In genomic region chr3:72597043-72597442, GRCh38 we compare ENCODE assay signal across 22 cellular contexts.
A peak's percentile ranks its signal among the peaks of the same experiment; 100 is the strongest.
DNase-seq lines count a peak whose midpoint lies in the region; FAIRE-seq and TF ChIP-seq lines count a peak whose summit lies in the region.
"Had no signal": no experiment of that assay in that cellular context is flagged by ENCODE, and none has a peak within 500 bp of the region (broad histone marks: within the 10 kb centered on the region; RNA-seq: fewer than 3 reads in every experiment).

No MANE protein-coding gene starts in this region.

- H3K79me2 ChIP-seq in H1 (ENCODE audit: control insufficient read depth in 1 of 2, insufficient read depth in 2 of 2, low read length in 2 of 2) (no peaks in the 10 kb centered on the region), neural progenitor cell (ENCODE audit: low read depth) (no peaks in the 10 kb centered on the region)

- H2BK20ac ChIP-seq in H1 (ENCODE audit: low read length) = no peak overlapping the region

- no peak for TF ChIP-seq EP300 in H1 (IDR thresholded peaks at IDR 0.05; ENCODE audit: borderline replicate concordance in 1 of 2, low read depth in 2 of 2, low read length in 2 of 2)

- H2AK5ac ChIP-seq in H1 (ENCODE audit: low read depth, low read length) = peak overlapping the region; percentile 82; the same call in 1 of the 2 replicates

- H3K4me1 ChIP-seq in BLaER1 = peaks cover 59% of the 10 kb centered on the region
- peaks cover 3 to 10% (median 4%) of the 10 kb centered on the region in 4 experiments; a peak in 6 of 7 replicates for H3K4me1 ChIP-seq in H1 (replicated peaks in 1 of 4; ENCODE audit: control insufficient read depth in 3 of 4, insufficient read depth in 4 of 4, low read length in 3 of 4)
- H3K4me1 ChIP-seq in neural progenitor cell = peaks cover 69% of the 10 kb centered on the region

- no peak overlapping the region for H3K4ac ChIP-seq in H1 (replicated peaks; ENCODE audit: insufficient read length, low read depth, low read length)

- no peak overlapping the region for H4K8ac ChIP-seq in H1 (ENCODE audit: extremely low read depth, insufficient read depth, low read length)

- H3K23ac ChIP-seq in H1 (ENCODE audit: insufficient read length) = no peak overlapping the region

- H3K27me3 Mint-ChIP-seq in neural progenitor cell (ENCODE audit: insufficient read depth, low read depth) = peaks cover 60% of the 10 kb centered on the region
- H3K27me3 Mint-ChIP-seq: CD4-positive, CD25-positive, alpha-beta regulatory T cell had no signal

- H3K9me3 ChIP-seq in BLaER1 = no peaks in the 10 kb centered on the region
- H3K9me3 ChIP-seq in WERI-Rb-1 (ENCODE audit: severe bottlenecking) = no peaks in the 10 kb centered on the region
- H3K9me3 ChIP-seq in H1 (ENCODE audit: insufficient read depth in 2 of 2, low read depth in 1 of 2, low read length in 1 of 2) = no peaks in the 10 kb centered on the region
- no peaks in the 10 kb centered on the region for H3K9me3 ChIP-seq in neural progenitor cell (ENCODE audit: low read depth)
- H3K9me3 ChIP-seq: A549, BE2C, Caco-2 had no signal

- no peak for TF ChIP-seq POLR2A in H1 (IDR thresholded peaks at IDR 0.05; ENCODE audit: control extremely low read depth in 1 of 2, low read depth in 2 of 2, low read length in 2 of 2)

- no peak overlapping the region for H3K18ac ChIP-seq in H1 (ENCODE audit: extremely low read depth, low read length)

- H3K9me3 Mint-ChIP-seq in neural progenitor cell = no peaks in the 10 kb centered on the region
- H3K9me3 Mint-ChIP-seq: CD4-positive, CD25-positive, alpha-beta regulatory T cell; CD8-positive, alpha-beta T cell had no signal

- H2BK12ac ChIP-seq in H1 (ENCODE audit: low read depth, low read length) = no peak overlapping the region

- no peak overlapping the region for H3K14ac ChIP-seq in H1 (ENCODE audit: insufficient read length)

- TF ChIP-seq CTCF in WERI-Rb-1 (IDR thresholded peaks at IDR 0.05; ENCODE audit: low read depth, low read length) = no peak
- no peak for TF ChIP-seq CTCF in H1 (IDR thresholded peaks at IDR 0.05; ENCODE audit: control extremely low read depth in 1 of 3, insufficient read depth in 1 of 3, low read depth in 1 of 3, low read length in 3 of 3)
- no peak for TF ChIP-seq CTCF in neural progenitor cell (IDR thresholded peaks at IDR 0.05)

- TF ChIP-seq RAD21 in H1 (IDR thresholded peaks at IDR 0.05 in 1 of 2, conservative IDR thresholded peaks at IDR 0.05 in 1 of 2; ENCODE audit: low read depth in 2 of 2, low read length in 2 of 2) = no peak

- no peak for FAIRE-seq in H1 (lab: Jason Lieb, UNC)
- FAIRE-seq: A549, GM12891, GM18507 had no signal

- H3F3A ChIP-seq in neural progenitor cell (ENCODE audit: low read depth) = peaks cover 46% of the 10 kb centered on the region

- H3K9ac ChIP-seq in BLaER1 = no peak overlapping the region
- no peak overlapping the region for H3K9ac ChIP-seq in H1 (replicated peaks in 1 of 4; ENCODE audit: extremely low read depth in 1 of 4, low read depth in 3 of 4, low read length in 3 of 4)
- H3K9ac ChIP-seq in neural progenitor cell = no peak overlapping the region

- no peak overlapping the region for H3K27ac Mint-ChIP-seq in neural progenitor cell
- H3K27ac Mint-ChIP-seq: CD4-positive, CD25-positive, alpha-beta regulatory T cell; CD8-positive, alpha-beta T cell had no signal

- CTCF ChIA-PET in H1 (lab: Charles Lee; ENCODE audit: partially characterized antibody) = interaction anchor here (1.4 to 2.7 kb wide), 4 partner anchors 9 to 225 kb away, joined by 5 to 18 read pairs (median 6); no protein-coding TSS in a partner anchor

- no peak overlapping the region for H2BK5ac ChIP-seq in H1 (ENCODE audit: low read depth, low read length)

- H3K23me2 ChIP-seq in H1 (ENCODE audit: low read depth, low read length) = no peaks in the 10 kb centered on the region

- no peaks in the 10 kb centered on the region for H3K79me1 ChIP-seq in H1 (ENCODE audit: low read depth, low read length)

- H3K4me3 Mint-ChIP-seq in neural progenitor cell = peak overlapping the region; percentile 0
- H3K4me3 Mint-ChIP-seq: CD4-positive, CD25-positive, alpha-beta regulatory T cell; CD8-positive, alpha-beta T cell had no signal

- H2AFZ ChIP-seq in H1 (ENCODE audit: low read length) = no peak overlapping the region
- no peak overlapping the region for H2AFZ ChIP-seq in neural progenitor cell (replicated peaks)

- H3K27ac ChIP-seq in BLaER1 (no peak overlapping the region), WERI-Rb-1 (peak overlapping the region; percentile 39), H1 (ENCODE audit: low read depth, low read length) (no peak overlapping the region), neural progenitor cell (no peak overlapping the region)
- H3K27ac ChIP-seq: A549, C4-2B had no signal

- DNase-seq in WERI-Rb-1 = no peak
- no peak for DNase-seq in H1 (ENCODE audit: low read depth in 1 of 2, low spot score in 2 of 2)
- no peak for DNase-seq in neural progenitor cell (ENCODE audit: low spot score)
- DNase-seq in GM03348 (ENCODE audit: low spot score) = no peak
- no peak for DNase-seq in T1000 (lab: John Stamatoyannopoulos, UW)
- no peak for DNase-seq in occipital lobe (lab: John Stamatoyannopoulos, UW)
- DNase-seq: 8988T; ACHN; AML-193; Caco-2; CD4-positive, CD25-positive, alpha-beta regulatory T cell; CD8-positive, alpha-beta T cell; DMS79; GDM1; GOT3; HCEC 1CT had no signal

- no peak overlapping the region for H2BK120ac ChIP-seq in H1 (replicated peaks; ENCODE audit: low read depth, low read length)

- no peak overlapping the region for H4K5ac ChIP-seq in H1 (ENCODE audit: insufficient read length, low read depth, low read length)

- H3K27me3 ChIP-seq in BLaER1 (no peaks in the 10 kb centered on the region), WERI-Rb-1 (ENCODE audit: insufficient read depth, low read depth, severe bottlenecking) (no peaks in the 10 kb centered on the region), H1 (replicated peaks in 1 of 4; ENCODE audit: control insufficient read depth in 3 of 4, extremely low read depth in 1 of 4, insufficient read depth in 3 of 4, low read length in 3 of 4) (no peaks in the 10 kb centered on the region), neural progenitor cell (peaks cover 5% of the 10 kb centered on the region)
- H3K27me3 ChIP-seq: BE2C had no signal

- H4K20me1 ChIP-seq in BLaER1 (no peaks in the 10 kb centered on the region), H1 (replicated peaks in 1 of 2; ENCODE audit: control insufficient read depth in 1 of 2, insufficient read depth in 2 of 2, low read length in 2 of 2) (no peaks in the 10 kb centered on the region), neural progenitor cell (ENCODE audit: low read depth) (peaks cover 2% of the 10 kb centered on the region)

- H3K4me2 ChIP-seq in BLaER1 (peak overlapping the region; percentile 54), H1 (ENCODE audit: insufficient read depth in 1 of 2, low read depth in 2 of 2, low read length in 2 of 2) (no peak overlapping the region), neural progenitor cell (peak overlapping the region; percentile 71)
- H3K4me2 ChIP-seq: A549 had no signal

- H3K56ac ChIP-seq in H1 (replicated peaks; ENCODE audit: insufficient read length, low read depth, low read length) = no peak overlapping the region

- H3K36me3 Mint-ChIP-seq in neural progenitor cell = no peaks in the 10 kb centered on the region
- H3K36me3 Mint-ChIP-seq: CD4-positive, CD25-positive, alpha-beta regulatory T cell; CD8-positive, alpha-beta T cell had no signal

- POLR2A ChIA-PET in H1 (lab: Charles Lee; ENCODE audit: partially characterized antibody) = no interaction called here

- peaks cover 70% of the 10 kb centered on the region for H3K4me1 Mint-ChIP-seq in neural progenitor cell

- no peak overlapping the region for H4K91ac ChIP-seq in H1 (replicated peaks; ENCODE audit: insufficient read length, low read length)

- H2BK15ac ChIP-seq in H1 (ENCODE audit: low read length) = no peak overlapping the region

- H3K4me3 ChIP-seq in BLaER1 (no peak overlapping the region), WERI-Rb-1 (ENCODE audit: low read depth, low read length) (no peak overlapping the region), H1 (ENCODE audit: extremely low read depth in 1 of 4, insufficient read depth in 2 of 4, low read depth in 3 of 4, low read length in 4 of 4) (no peak overlapping the region), neural progenitor cell (no peak overlapping the region)
- H3K4me3 ChIP-seq: A549 had no signal

- H3K36me3 ChIP-seq in BLaER1 (no peaks in the 10 kb centered on the region), WERI-Rb-1 (no peaks in the 10 kb centered on the region), H1 (ENCODE audit: control insufficient read depth in 2 of 4, insufficient read depth in 4 of 4, low read length in 3 of 4) (no peaks in the 10 kb centered on the region), neural progenitor cell (no peaks in the 10 kb centered on the region)
- H3K36me3 ChIP-seq: BE2C had no signal

TF ChIP-seq in H1, 55 proteins besides CTCF, POLR2A, EP300 and RAD21:
- TF ChIP-seq HDAC2 (IDR thresholded peaks at IDR 0.05; ENCODE audit: borderline replicate concordance in 1 of 2, low read depth in 2 of 2, low read length in 2 of 2) (0 out of 4 replicates have a peak, but pooled peaks of 1 of the 2 experiments have one; percentile 35), KDM1A (IDR thresholded peaks at IDR 0.05; ENCODE audit: borderline replicate concordance, low read length) (peak; percentile 90), YY1 (IDR thresholded peaks at IDR 0.05; ENCODE audit: low read depth, low read length) (no peak), KDM4A (IDR thresholded peaks at IDR 0.05; ENCODE audit: low read depth, low read length, severe bottlenecking) (no peak)

Comparison
In these comparisons a context has a peak if more than half of its experiments do, and no peak if none do; other contexts are left out.
1. H3K4me2 ChIP-seq: peak in BLaER1 (single experiment) and neural progenitor cell (single experiment); none in H1 (0 of 2).